In the genomic region with DNA sequence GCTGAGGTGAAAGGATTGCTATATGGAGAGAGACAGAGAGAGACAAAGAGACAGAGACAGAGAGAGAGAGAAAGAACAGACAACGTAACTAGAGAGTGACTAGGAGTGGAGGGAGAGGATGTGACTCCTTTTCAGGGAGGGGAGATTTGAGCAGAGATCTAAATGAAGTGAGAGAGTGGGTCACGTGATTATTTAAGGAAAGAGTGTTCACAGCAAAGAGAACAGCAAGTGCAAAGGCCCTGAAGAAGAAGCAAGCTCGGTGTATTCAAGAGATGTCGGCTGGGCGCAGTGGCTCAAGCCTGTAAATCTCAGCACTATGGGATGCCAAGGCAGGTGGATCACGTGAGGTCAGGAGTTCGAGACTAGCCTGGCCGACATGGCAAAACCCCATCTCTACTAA, we compare ENCODE assay signal across 10 cellular contexts.
"Had no signal": no experiment of that assay in that cellular context is flagged by ENCODE, and none has a peak within 500 bp of the region (broad histone marks: within the 10 kb centered on the region; RNA-seq: fewer than 3 reads in every experiment).

No MANE protein-coding gene starts in this region.

- H3K9me3 Mint-ChIP-seq: GM23338, H9, HFFc6 had no signal

- H3K27ac ChIP-seq: HL-60, KMS-11 had no signal

- H2AFZ ChIP-seq: GM23338 had no signal

- ATAC-seq: GM23338 had no signal

- H3K9ac ChIP-seq: KMS-11 had no signal

- DNase-seq: H9, HCEC 1CT, HFFc6, IMR-90, KBM-7 had no signal

- H3K4me3 ChIP-seq: GM23338 had no signal

- H3K27ac Mint-ChIP-seq: GM23338, H9, HFFc6 had no signal

- H3K4me3 Mint-ChIP-seq: GM23338, H9, HFFc6 had no signal

- H3K4me2 ChIP-seq: GM23338, KMS-11 had no signal

- FAIRE-seq: H1, H54 had no signal
